Comparison of ENCODE assay signal across 1 cellular context in the genomic region with DNA sequence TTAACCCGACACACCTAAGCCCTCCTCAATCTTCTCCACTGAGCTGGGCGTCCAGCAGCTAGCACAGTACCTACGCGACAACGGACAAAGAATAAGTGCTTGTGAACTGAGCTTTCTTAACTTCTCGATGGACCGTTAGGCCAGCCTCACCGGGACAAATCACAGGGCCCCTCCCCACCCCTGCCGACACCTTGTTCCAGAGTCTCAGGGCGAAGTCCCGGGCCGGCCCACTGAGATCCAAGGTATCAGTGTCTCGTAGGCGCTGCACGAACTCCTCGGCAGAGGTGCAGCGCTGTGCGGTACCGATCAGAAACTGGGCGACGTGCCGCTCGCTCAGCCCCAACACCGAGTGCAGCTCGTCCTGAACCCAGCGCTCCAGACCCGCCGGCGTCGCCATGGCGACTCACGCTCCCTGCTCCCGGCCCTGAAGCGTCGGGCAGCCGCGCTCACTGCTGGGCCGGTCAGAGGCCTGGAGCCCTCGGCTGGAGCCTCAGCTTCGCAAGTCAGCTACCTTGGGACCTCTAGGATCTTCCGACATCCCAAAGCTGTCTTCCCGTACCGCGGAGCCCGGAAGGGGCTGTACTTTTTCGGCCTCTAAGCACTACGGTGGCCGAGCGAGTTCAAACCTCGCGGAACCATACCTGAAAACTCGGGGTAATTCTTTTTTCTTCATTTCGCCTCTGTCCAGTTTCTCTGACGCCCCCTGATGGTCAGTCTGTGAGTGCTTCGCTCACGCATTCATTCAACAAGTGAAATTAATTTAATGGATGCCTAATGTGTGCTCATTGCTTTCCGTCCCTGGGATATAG.
TF ChIP-seq lines count a peak whose summit lies in the region.

A gene (minus strand): TSS at position 562 of the 809 bp plus-strand sequence. CDS start 165 bp downstream, at position 397.

TF ChIP-seq in K562, 482 proteins besides CTCF, POLR2A, EP300 and RAD21 (continued from another document and continues in another):
- TF ChIP-seq, protein P1, sequence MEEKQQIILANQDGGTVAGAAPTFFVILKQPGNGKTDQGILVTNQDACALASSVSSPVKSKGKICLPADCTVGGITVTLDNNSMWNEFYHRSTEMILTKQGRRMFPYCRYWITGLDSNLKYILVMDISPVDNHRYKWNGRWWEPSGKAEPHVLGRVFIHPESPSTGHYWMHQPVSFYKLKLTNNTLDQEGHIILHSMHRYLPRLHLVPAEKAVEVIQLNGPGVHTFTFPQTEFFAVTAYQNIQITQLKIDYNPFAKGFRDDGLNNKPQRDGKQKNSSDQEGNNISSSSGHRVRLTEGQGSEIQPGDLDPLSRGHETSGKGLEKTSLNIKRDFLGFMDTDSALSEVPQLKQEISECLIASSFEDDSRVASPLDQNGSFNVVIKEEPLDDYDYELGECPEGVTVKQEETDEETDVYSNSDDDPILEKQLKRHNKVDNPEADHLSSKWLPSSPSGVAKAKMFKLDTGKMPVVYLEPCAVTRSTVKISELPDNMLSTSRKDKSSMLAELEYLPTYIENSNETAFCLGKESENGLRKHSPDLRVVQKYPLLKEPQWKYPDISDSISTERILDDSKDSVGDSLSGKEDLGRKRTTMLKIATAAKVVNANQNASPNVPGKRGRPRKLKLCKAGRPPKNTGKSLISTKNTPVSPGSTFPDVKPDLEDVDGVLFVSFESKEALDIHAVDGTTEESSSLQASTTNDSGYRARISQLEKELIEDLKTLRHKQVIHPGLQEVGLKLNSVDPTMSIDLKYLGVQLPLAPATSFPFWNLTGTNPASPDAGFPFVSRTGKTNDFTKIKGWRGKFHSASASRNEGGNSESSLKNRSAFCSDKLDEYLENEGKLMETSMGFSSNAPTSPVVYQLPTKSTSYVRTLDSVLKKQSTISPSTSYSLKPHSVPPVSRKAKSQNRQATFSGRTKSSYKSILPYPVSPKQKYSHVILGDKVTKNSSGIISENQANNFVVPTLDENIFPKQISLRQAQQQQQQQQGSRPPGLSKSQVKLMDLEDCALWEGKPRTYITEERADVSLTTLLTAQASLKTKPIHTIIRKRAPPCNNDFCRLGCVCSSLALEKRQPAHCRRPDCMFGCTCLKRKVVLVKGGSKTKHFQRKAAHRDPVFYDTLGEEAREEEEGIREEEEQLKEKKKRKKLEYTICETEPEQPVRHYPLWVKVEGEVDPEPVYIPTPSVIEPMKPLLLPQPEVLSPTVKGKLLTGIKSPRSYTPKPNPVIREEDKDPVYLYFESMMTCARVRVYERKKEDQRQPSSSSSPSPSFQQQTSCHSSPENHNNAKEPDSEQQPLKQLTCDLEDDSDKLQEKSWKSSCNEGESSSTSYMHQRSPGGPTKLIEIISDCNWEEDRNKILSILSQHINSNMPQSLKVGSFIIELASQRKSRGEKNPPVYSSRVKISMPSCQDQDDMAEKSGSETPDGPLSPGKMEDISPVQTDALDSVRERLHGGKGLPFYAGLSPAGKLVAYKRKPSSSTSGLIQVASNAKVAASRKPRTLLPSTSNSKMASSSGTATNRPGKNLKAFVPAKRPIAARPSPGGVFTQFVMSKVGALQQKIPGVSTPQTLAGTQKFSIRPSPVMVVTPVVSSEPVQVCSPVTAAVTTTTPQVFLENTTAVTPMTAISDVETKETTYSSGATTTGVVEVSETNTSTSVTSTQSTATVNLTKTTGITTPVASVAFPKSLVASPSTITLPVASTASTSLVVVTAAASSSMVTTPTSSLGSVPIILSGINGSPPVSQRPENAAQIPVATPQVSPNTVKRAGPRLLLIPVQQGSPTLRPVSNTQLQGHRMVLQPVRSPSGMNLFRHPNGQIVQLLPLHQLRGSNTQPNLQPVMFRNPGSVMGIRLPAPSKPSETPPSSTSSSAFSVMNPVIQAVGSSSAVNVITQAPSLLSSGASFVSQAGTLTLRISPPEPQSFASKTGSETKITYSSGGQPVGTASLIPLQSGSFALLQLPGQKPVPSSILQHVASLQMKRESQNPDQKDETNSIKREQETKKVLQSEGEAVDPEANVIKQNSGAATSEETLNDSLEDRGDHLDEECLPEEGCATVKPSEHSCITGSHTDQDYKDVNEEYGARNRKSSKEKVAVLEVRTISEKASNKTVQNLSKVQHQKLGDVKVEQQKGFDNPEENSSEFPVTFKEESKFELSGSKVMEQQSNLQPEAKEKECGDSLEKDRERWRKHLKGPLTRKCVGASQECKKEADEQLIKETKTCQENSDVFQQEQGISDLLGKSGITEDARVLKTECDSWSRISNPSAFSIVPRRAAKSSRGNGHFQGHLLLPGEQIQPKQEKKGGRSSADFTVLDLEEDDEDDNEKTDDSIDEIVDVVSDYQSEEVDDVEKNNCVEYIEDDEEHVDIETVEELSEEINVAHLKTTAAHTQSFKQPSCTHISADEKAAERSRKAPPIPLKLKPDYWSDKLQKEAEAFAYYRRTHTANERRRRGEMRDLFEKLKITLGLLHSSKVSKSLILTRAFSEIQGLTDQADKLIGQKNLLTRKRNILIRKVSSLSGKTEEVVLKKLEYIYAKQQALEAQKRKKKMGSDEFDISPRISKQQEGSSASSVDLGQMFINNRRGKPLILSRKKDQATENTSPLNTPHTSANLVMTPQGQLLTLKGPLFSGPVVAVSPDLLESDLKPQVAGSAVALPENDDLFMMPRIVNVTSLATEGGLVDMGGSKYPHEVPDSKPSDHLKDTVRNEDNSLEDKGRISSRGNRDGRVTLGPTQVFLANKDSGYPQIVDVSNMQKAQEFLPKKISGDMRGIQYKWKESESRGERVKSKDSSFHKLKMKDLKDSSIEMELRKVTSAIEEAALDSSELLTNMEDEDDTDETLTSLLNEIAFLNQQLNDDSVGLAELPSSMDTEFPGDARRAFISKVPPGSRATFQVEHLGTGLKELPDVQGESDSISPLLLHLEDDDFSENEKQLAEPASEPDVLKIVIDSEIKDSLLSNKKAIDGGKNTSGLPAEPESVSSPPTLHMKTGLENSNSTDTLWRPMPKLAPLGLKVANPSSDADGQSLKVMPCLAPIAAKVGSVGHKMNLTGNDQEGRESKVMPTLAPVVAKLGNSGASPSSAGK (IDR thresholded peaks at IDR 0.05) = no peak
- TF ChIP-seq, protein P2, sequence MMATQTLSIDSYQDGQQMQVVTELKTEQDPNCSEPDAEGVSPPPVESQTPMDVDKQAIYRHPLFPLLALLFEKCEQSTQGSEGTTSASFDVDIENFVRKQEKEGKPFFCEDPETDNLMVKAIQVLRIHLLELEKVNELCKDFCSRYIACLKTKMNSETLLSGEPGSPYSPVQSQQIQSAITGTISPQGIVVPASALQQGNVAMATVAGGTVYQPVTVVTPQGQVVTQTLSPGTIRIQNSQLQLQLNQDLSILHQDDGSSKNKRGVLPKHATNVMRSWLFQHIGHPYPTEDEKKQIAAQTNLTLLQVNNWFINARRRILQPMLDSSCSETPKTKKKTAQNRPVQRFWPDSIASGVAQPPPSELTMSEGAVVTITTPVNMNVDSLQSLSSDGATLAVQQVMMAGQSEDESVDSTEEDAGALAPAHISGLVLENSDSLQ (IDR thresholded peaks at IDR 0.05) = no peak
- TF ChIP-seq HNRNPL (IDR thresholded peaks at IDR 0.05; ENCODE audit: low read depth, low read length) (no peak), ADNP (tag; IDR thresholded peaks at IDR 0.05) (no peak), ZNF175 (CRISPR knock-in tag; IDR thresholded peaks at IDR 0.05; ENCODE audit: low read depth) (no peak), ZNF707 (CRISPR knock-in tag; conservative IDR thresholded peaks at IDR 0.05) (no peak), ERF (CRISPR knock-in tag; IDR thresholded peaks at IDR 0.05) (peak; percentile 79; the same call in 1 of the 2 replicates), YY1 (IDR thresholded peaks at IDR 0.05; ENCODE audit: borderline replicate concordance in 1 of 3, control insufficient read depth in 1 of 3, extremely low read depth in 1 of 3, insufficient read depth in 3 of 3, insufficient read length in 1 of 3, insufficient replicate concordance in 2 of 3, low read depth in 1 of 3, low read length in 2 of 3) (peak in 1 of 3 experiments; percentile 44), TAL1 (IDR thresholded peaks at IDR 0.05) (no peak), SP1 (CRISPR knock-in tag; IDR thresholded peaks at IDR 0.05) (peak; percentile 90), TCF3 (CRISPR knock-in tag; IDR thresholded peaks at IDR 0.05) (no peak; the same call in 1 of the 2 replicates), BRF1 (IDR thresholded peaks at IDR 0.05; ENCODE audit: borderline replicate concordance, extremely low read depth, insufficient read length) (no peak), TEAD1 (CRISPR knock-in tag; IDR thresholded peaks at IDR 0.05) (peak; percentile 10 to 88; a peak in 2 of 4 replicates), ESRRA (IDR thresholded peaks at IDR 0.05; ENCODE audit: borderline replicate concordance, low read depth) (peak; percentile 38), TEAD4 (IDR thresholded peaks at IDR 0.05; ENCODE audit: low read length) (peak; percentile 61), TEAD4 (CRISPR knock-in tag; IDR thresholded peaks at IDR 0.05; ENCODE audit: borderline replicate concordance) (no peak), PTRF (tag; IDR thresholded peaks at IDR 0.05) (no peak), SIRT6 (IDR thresholded peaks at IDR 0.05; ENCODE audit: low read depth, low read length) (no peak), HDAC6 (IDR thresholded peaks at IDR 0.05; ENCODE audit: low read depth, low read length) (no peak), CBFB (CRISPR knock-in tag; IDR thresholded peaks at IDR 0.05) (0 out of 2 replicates have a peak, but pooled peaks have one; percentile 43), TGIF2 (CRISPR knock-in tag; IDR thresholded peaks at IDR 0.05) (no peak)
- TF ChIP-seq, protein P3, sequence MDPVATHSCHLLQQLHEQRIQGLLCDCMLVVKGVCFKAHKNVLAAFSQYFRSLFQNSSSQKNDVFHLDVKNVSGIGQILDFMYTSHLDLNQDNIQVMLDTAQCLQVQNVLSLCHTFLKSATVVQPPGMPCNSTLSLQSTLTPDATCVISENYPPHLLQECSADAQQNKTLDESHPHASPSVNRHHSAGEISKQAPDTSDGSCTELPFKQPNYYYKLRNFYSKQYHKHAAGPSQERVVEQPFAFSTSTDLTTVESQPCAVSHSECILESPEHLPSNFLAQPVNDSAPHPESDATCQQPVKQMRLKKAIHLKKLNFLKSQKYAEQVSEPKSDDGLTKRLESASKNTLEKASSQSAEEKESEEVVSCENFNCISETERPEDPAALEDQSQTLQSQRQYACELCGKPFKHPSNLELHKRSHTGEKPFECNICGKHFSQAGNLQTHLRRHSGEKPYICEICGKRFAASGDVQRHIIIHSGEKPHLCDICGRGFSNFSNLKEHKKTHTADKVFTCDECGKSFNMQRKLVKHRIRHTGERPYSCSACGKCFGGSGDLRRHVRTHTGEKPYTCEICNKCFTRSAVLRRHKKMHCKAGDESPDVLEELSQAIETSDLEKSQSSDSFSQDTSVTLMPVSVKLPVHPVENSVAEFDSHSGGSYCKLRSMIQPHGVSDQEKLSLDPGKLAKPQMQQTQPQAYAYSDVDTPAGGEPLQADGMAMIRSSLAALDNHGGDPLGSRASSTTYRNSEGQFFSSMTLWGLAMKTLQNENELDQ (CRISPR knock-in tag; IDR thresholded peaks at IDR 0.05; ENCODE audit: borderline replicate concordance) = peak; percentile 87; the same call in 1 of the 2 replicates
- TF ChIP-seq, protein P4, sequence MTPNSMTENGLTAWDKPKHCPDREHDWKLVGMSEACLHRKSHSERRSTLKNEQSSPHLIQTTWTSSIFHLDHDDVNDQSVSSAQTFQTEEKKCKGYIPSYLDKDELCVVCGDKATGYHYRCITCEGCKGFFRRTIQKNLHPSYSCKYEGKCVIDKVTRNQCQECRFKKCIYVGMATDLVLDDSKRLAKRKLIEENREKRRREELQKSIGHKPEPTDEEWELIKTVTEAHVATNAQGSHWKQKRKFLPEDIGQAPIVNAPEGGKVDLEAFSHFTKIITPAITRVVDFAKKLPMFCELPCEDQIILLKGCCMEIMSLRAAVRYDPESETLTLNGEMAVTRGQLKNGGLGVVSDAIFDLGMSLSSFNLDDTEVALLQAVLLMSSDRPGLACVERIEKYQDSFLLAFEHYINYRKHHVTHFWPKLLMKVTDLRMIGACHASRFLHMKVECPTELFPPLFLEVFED (CRISPR knock-in tag; conservative IDR thresholded peaks at IDR 0.05) = peak; percentile 78; the same call in 1 of the 2 replicates
- TF ChIP-seq, protein P5, sequence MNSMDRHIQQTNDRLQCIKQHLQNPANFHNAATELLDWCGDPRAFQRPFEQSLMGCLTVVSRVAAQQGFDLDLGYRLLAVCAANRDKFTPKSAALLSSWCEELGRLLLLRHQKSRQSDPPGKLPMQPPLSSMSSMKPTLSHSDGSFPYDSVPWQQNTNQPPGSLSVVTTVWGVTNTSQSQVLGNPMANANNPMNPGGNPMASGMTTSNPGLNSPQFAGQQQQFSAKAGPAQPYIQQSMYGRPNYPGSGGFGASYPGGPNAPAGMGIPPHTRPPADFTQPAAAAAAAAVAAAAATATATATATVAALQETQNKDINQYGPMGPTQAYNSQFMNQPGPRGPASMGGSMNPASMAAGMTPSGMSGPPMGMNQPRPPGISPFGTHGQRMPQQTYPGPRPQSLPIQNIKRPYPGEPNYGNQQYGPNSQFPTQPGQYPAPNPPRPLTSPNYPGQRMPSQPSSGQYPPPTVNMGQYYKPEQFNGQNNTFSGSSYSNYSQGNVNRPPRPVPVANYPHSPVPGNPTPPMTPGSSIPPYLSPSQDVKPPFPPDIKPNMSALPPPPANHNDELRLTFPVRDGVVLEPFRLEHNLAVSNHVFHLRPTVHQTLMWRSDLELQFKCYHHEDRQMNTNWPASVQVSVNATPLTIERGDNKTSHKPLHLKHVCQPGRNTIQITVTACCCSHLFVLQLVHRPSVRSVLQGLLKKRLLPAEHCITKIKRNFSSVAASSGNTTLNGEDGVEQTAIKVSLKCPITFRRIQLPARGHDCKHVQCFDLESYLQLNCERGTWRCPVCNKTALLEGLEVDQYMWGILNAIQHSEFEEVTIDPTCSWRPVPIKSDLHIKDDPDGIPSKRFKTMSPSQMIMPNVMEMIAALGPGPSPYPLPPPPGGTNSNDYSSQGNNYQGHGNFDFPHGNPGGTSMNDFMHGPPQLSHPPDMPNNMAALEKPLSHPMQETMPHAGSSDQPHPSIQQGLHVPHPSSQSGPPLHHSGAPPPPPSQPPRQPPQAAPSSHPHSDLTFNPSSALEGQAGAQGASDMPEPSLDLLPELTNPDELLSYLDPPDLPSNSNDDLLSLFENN (IDR thresholded peaks at IDR 0.05; ENCODE audit: low read depth in 2 of 2, low read length in 2 of 2) = peak in 1 of 2 experiments; percentile 58; a peak in 1 of 4 replicates
- TF ChIP-seq, protein P6, sequence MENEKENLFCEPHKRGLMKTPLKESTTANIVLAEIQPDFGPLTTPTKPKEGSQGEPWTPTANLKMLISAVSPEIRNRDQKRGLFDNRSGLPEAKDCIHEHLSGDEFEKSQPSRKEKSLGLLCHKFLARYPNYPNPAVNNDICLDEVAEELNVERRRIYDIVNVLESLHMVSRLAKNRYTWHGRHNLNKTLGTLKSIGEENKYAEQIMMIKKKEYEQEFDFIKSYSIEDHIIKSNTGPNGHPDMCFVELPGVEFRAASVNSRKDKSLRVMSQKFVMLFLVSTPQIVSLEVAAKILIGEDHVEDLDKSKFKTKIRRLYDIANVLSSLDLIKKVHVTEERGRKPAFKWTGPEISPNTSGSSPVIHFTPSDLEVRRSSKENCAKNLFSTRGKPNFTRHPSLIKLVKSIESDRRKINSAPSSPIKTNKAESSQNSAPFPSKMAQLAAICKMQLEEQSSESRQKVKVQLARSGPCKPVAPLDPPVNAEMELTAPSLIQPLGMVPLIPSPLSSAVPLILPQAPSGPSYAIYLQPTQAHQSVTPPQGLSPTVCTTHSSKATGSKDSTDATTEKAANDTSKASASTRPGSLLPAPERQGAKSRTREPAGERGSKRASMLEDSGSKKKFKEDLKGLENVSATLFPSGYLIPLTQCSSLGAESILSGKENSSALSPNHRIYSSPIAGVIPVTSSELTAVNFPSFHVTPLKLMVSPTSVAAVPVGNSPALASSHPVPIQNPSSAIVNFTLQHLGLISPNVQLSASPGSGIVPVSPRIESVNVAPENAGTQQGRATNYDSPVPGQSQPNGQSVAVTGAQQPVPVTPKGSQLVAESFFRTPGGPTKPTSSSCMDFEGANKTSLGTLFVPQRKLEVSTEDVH (IDR thresholded peaks at IDR 0.05; ENCODE audit: low read depth, partially characterized antibody) = peak; percentile 80
